Comparison of ENCODE assay signal across 9 cellular contexts in the genomic region with DNA sequence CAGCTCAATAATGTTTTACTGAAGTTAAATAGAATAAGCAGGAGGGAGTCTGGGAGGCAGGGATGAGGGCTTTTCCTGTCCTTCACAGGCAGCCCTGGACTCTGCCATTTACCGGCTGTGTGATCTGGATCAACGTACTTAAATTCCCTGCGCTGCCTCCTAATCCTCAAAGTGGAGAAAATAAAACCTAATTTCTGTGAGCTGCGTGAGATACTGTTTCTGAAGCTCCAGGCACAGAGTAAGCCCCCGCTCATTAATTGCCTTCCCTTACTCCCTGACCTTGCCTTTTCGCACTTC. TPM values are rescaled to one million over a fixed set of nuclear protein-coding genes. Genes with fewer than 3 reads are reported as not detected.
DNase-seq lines count a peak whose midpoint lies in the region; ATAC-seq and TF ChIP-seq lines count a peak whose summit lies in the region.
"Had no signal": no experiment of that assay in that cellular context is flagged by ENCODE, and none has a peak within 500 bp of the region (broad histone marks: within the 10 kb centered on the region; RNA-seq: fewer than 3 reads in every experiment).

No MANE protein-coding gene starts in this region.

- peaks cover 26% of the 10 kb centered on the region for H3K4me1 ChIP-seq in HUES6 (ENCODE audit: control insufficient read depth, insufficient read depth, low read length)

- no peaks in the 10 kb centered on the region for H3K9me3 Mint-ChIP-seq in activated naive CD8-positive, alpha-beta T cell treated with anti-CD3 and anti-CD28 coated beads for 36 hours
- no peaks in the 10 kb centered on the region for H3K9me3 Mint-ChIP-seq in stimulated activated naive CD8-positive, alpha-beta T cell treated with anti-CD3 and anti-CD28 coated beads, Interleukin-15, amount 100 ng/mL, for 72 hours

- H3K4me3 ChIP-seq in HUES6 (ENCODE audit: low read depth, low read length), result peak overlapping the region; percentile 93; the same call in 1 of the 2 replicates
- peak overlapping the region; percentile 96 for H3K4me3 ChIP-seq in kidney epithelial cell (ENCODE audit: low read depth, low read length)

- peaks cover 7% of the 10 kb centered on the region for H3K27me3 Mint-ChIP-seq in activated naive CD8-positive, alpha-beta T cell treated with anti-CD3 and anti-CD28 coated beads for 36 hours
- H3K27me3 Mint-ChIP-seq in stimulated activated naive CD8-positive, alpha-beta T cell treated with anti-CD3 and anti-CD28 coated beads, Interleukin-15, amount 100 ng/mL, for 72 hours, result no peaks in the 10 kb centered on the region

- H3K36me3 ChIP-seq in HUES6 (ENCODE audit: control insufficient read depth, insufficient read depth, low read length), result no peaks in the 10 kb centered on the region
- no peaks in the 10 kb centered on the region for H3K36me3 ChIP-seq in kidney epithelial cell (ENCODE audit: control insufficient read depth, insufficient read depth, low read length)

- H3K9me3 ChIP-seq in HUES6 (ENCODE audit: control insufficient read depth, insufficient read depth, low read depth, low read length), result no peaks in the 10 kb centered on the region

- no peak for DNase-seq in activated naive CD8-positive, alpha-beta T cell treated with anti-CD3 and anti-CD28 coated beads for 36 hours
- DNase-seq in kidney epithelial cell (ENCODE audit: low read depth), result no peak
- no peak for DNase-seq in stimulated activated naive CD8-positive, alpha-beta T cell treated with anti-CD3 and anti-CD28 coated beads, Interleukin-15, amount 100 ng/mL, for 72 hours
- DNase-seq in NCI-H748 (lab: John Stamatoyannopoulos, UW; ENCODE audit: unreplicated experiment), result no peak
- DNase-seq in ecto neural progenitor cell (ENCODE audit: low spot score), result no peak

- TF ChIP-seq CTCF in kidney epithelial cell (IDR thresholded peaks at IDR 0.05; ENCODE audit: insufficient read depth, low read length, poor library complexity, severe bottlenecking), result no peak

- H3K27ac Mint-ChIP-seq in activated naive CD8-positive, alpha-beta T cell treated with anti-CD3 and anti-CD28 coated beads for 36 hours, result peak overlapping the region; percentile 54
- peak overlapping the region in 1 of 2 donors; percentile 13 for H3K27ac Mint-ChIP-seq in stimulated activated naive CD8-positive, alpha-beta T cell treated with anti-CD3 and anti-CD28 coated beads, Interleukin-15, amount 100 ng/mL, for 72 hours

- peaks cover 11% of the 10 kb centered on the region for H3K27me3 ChIP-seq in HUES6 (ENCODE audit: control insufficient read depth, insufficient read depth, low read length)
- no peaks in the 10 kb centered on the region for H3K27me3 ChIP-seq in kidney epithelial cell (ENCODE audit: control insufficient read depth, insufficient read depth, low read length)

- peak overlapping the region; percentile 18 for H3K9ac ChIP-seq in HUES6 (ENCODE audit: low read length)

- no peak overlapping the region for H3K27ac ChIP-seq in HUES6 (ENCODE audit: low read depth, low read length)

- H3K4me3 Mint-ChIP-seq in activated naive CD8-positive, alpha-beta T cell treated with anti-CD3 and anti-CD28 coated beads for 36 hours, result peak overlapping the region; percentile 86
- H3K4me3 Mint-ChIP-seq in stimulated activated naive CD8-positive, alpha-beta T cell treated with anti-CD3 and anti-CD28 coated beads, Interleukin-15, amount 100 ng/mL, for 72 hours, result peak overlapping the region; percentile 81 to 92

- H3K36me3 Mint-ChIP-seq in activated naive CD8-positive, alpha-beta T cell treated with anti-CD3 and anti-CD28 coated beads for 36 hours, result peaks cover 5% of the 10 kb centered on the region

- H3K4me1 Mint-ChIP-seq in activated naive CD8-positive, alpha-beta T cell treated with anti-CD3 and anti-CD28 coated beads for 36 hours, result peaks cover 30% of the 10 kb centered on the region
- H3K4me1 Mint-ChIP-seq in stimulated activated naive CD8-positive, alpha-beta T cell treated with anti-CD3 and anti-CD28 coated beads, Interleukin-15, amount 100 ng/mL, for 72 hours, result peaks cover 49% of the 10 kb centered on the region

- ATAC-seq in stimulated activated naive CD8-positive, alpha-beta T cell treated with anti-CD3 and anti-CD28 coated beads, Interleukin-15, amount 100 ng/mL, for 72 hours, result no peak
- ATAC-seq in GM18511 (IDR thresholded peaks at IDR 0.05; ENCODE audit: unreplicated experiment), result no peak

RNA-seq across cellular contexts. Expression of a gene that starts 0.3 kb away (rescaled TPM):
- total RNA-seq in activated naive CD8-positive, alpha-beta T cell treated with anti-CD3 and anti-CD28 coated beads for 36 hours, result 10 to 100 TPM; 17.8 to 23.2 TPM
- total RNA-seq in kidney epithelial cell, result 14.4 and 18.8 TPM in 2 replicates

RNA-seq across cellular contexts. Expression of a gene that starts 39.0 kb away (rescaled TPM):
- total RNA-seq in activated naive CD8-positive, alpha-beta T cell treated with anti-CD3 and anti-CD28 coated beads for 36 hours, result not detected
- 0.21 TPM in 1 of 2 replicates, not detected in the other for total RNA-seq in kidney epithelial cell
- total RNA-seq: glomerular endothelial cell, RPMI7951 had no signal
